8 cellular contexts compared by ENCODE assay signal in the genomic region with DNA sequence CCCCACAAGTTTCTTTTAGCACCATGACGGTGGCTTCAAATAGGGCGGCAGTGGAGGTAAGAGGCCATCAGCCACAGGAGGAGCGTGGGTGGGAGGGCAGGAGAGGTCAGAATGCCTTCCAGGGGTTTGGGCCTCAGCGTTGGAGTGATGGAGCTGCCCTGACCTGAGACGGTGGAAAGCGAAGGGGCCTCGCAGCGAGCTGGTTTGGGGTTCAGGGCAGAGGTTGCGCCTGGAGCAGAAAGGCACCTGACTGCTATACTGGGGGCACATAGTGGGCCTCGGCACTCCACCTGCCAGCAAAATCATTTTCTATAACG. TPM values are rescaled to one million over a fixed set of nuclear protein-coding genes. Genes with fewer than 3 reads are reported as not detected.
DNase-seq lines count a peak whose midpoint lies in the region; ATAC-seq and TF ChIP-seq lines count a peak whose summit lies in the region.

No MANE protein-coding gene starts in this region.

- WGBS in psoas muscle, 3 donors = 86 to 89% (median 86%) methylated on average over 11 of the region's 11 CpGs

- peak overlapping the region; percentile 65 for H3K4me2 ChIP-seq in SU-DHL-6 (ENCODE audit: low read depth, low read length, poor library complexity, severe bottlenecking)
- H3K4me2 ChIP-seq in fibroblast of lung (ENCODE audit: extremely low read depth, insufficient read depth, low read length) = peak overlapping the region; percentile 79

- peaks cover 40% of the 10 kb centered on the region for H3K79me2 ChIP-seq in SU-DHL-6 (ENCODE audit: insufficient read depth, low read length)
- H3K79me2 ChIP-seq in fibroblast of lung (ENCODE audit: control insufficient read depth, insufficient read depth, low read length) = peaks cover 46% of the 10 kb centered on the region

- TF ChIP-seq CTCF in SU-DHL-6 (IDR thresholded peaks at IDR 0.05; ENCODE audit: insufficient read depth, low read length, poor library complexity, severe bottlenecking) (no peak), fibroblast of lung (conservative IDR thresholded peaks at IDR 0.05 in 1 of 2, IDR thresholded peaks at IDR 0.05 in 1 of 2; ENCODE audit: low read depth in 1 of 2, low read length in 2 of 2) (no peak), psoas muscle (IDR thresholded peaks at IDR 0.05) (no peak)

- H3K27me3 ChIP-seq in SU-DHL-6 (ENCODE audit: low read length) (no peaks in the 10 kb centered on the region), fibroblast of lung (ENCODE audit: control insufficient read depth, insufficient read depth, low read length) (no peaks in the 10 kb centered on the region), psoas muscle (ENCODE audit: insufficient read depth in 3 of 3, low read length in 2 of 3) (peaks cover 0 to 13% (median 0%) of the 10 kb centered on the region in 3 donors)

- H3F3A ChIP-seq in SU-DHL-6 (ENCODE audit: insufficient read depth) = no peaks in the 10 kb centered on the region

- ATAC-seq in psoas muscle (peak in 1 of 4 donors; percentile 2), HG02852 (IDR thresholded peaks at IDR 0.05; ENCODE audit: unreplicated experiment) (no peak), GM19463 (IDR thresholded peaks at IDR 0.05; ENCODE audit: unreplicated experiment) (no peak)

- H3K9me3 ChIP-seq in SU-DHL-6 (ENCODE audit: insufficient read depth, low read length) = no peaks in the 10 kb centered on the region
- H3K9me3 ChIP-seq in fibroblast of lung (ENCODE audit: control insufficient read depth, insufficient read depth, low read depth, low read length) = no peaks in the 10 kb centered on the region
- H3K9me3 ChIP-seq in psoas muscle = no peaks in the 10 kb centered on the region

- H3K9ac ChIP-seq in SU-DHL-6 (ENCODE audit: low read length) (no peak overlapping the region), fibroblast of lung (ENCODE audit: insufficient read depth, low read length) (no peak overlapping the region)

- no peak overlapping the region for H3K27ac ChIP-seq in SU-DHL-6 (ENCODE audit: low read depth, low read length)
- H3K27ac ChIP-seq in fibroblast of lung (ENCODE audit: insufficient read depth, low read length) = peak overlapping the region; percentile 93
- peak overlapping the region; percentile 96 for H3K27ac ChIP-seq in psoas muscle

- H3K4me3 ChIP-seq in GM08714 (ENCODE audit: low read length) (peak overlapping the region; percentile 92; the same call in 1 of the 2 replicates), SU-DHL-6 (ENCODE audit: insufficient read depth, low read length, poor library complexity, severe bottlenecking) (no peak overlapping the region), fibroblast of lung (replicated peaks in 1 of 4; ENCODE audit: control extremely low read depth in 1 of 4, insufficient read depth in 1 of 4, low read depth in 3 of 4, low read length in 4 of 4) (peak overlapping the region; percentile 68 to 84 (median 79)), psoas muscle (peak overlapping the region; percentile 100)

- H2AFZ ChIP-seq in SU-DHL-6 (ENCODE audit: low read depth, low read length, severe bottlenecking) (peak overlapping the region; percentile 77), fibroblast of lung (ENCODE audit: low read length) (peak overlapping the region; percentile 93)

- intact Hi-C loops in psoas muscle (cut with DNase I) = loop anchor here (5.0 kb wide), 2 partner anchors 87 to 97 kb away; partner anchors contain the start of gene ING1 (in 1 of the 2)

- no peaks in the 10 kb centered on the region for H4K20me1 ChIP-seq in SU-DHL-6 (ENCODE audit: low read depth, low read length)
- peaks cover 2% of the 10 kb centered on the region for H4K20me1 ChIP-seq in fibroblast of lung (ENCODE audit: control insufficient read depth, extremely low read depth, insufficient read depth, low read length)

- H3K4me1 ChIP-seq in fibroblast of lung (ENCODE audit: control insufficient read depth, extremely low read depth, insufficient read depth, low read length) (peaks cover 10% of the 10 kb centered on the region), psoas muscle (peaks cover 34% of the 10 kb centered on the region)

- H3K9me2 ChIP-seq in SU-DHL-6 (replicated peaks; ENCODE audit: insufficient read depth, low read length) = no peaks in the 10 kb centered on the region

- DNase-seq in fibroblast of lung (ENCODE audit: low read depth in 2 of 2) = no peak
- DNase-seq in psoas muscle = no peak
- no peak for DNase-seq in pons (ENCODE audit: low spot score)
- no peak for DNase-seq in NK-92 treated with Interleukin-12 subunit alpha and Interleukin-12 subunit beta, amount 100 ng/mL, for 24 hours (lab: John Stamatoyannopoulos, UW)

- H3K36me3 ChIP-seq in SU-DHL-6 (ENCODE audit: low read length) (no peaks in the 10 kb centered on the region), fibroblast of lung (ENCODE audit: control insufficient read depth, insufficient read depth, low read length) (no peaks in the 10 kb centered on the region), psoas muscle (ENCODE audit: insufficient read depth in 1 of 2, low read depth in 1 of 2) (no peaks in the 10 kb centered on the region)

RNA-seq across cellular contexts. Expression of gene NAXD, which starts 0.4 kb away (rescaled TPM):
- total RNA-seq in fibroblast of lung (22.3 and 34.0 TPM in 2 replicates), psoas muscle (10 to 100 TPM; 29.2 to 59.2 (median 29.7) TPM)
- polyA plus RNA-seq in fibroblast of lung (22.4 and 22.8 TPM in 2 replicates), psoas muscle (10 to 100 TPM; 26.0 to 36.7 (median 29.6) TPM)
- 19.8 and 20.7 TPM in 2 replicates for polyA plus RNA-seq in fibroblast of lung (2012)
- 14.5 and 23.8 TPM in 2 replicates for polyA minus RNA-seq in fibroblast of lung (ENCODE audit: low replicate concordance)

RNA-seq across cellular contexts. Expression of gene RAB20, which starts 53.4 kb away (rescaled TPM):
- total RNA-seq in fibroblast of lung = 3.5 and 5.6 TPM in 2 replicates
- 1.3 and 4.3 TPM in 2 replicates for polyA plus RNA-seq in fibroblast of lung
- polyA plus RNA-seq in fibroblast of lung (2012) = 1.6 and 5.6 TPM in 2 replicates
- polyA minus RNA-seq in fibroblast of lung (ENCODE audit: low replicate concordance) = 0.85 and 3.3 TPM in 2 replicates
- total RNA-seq in psoas muscle = 1 to 10 TPM; 2.3 to 6.8 (median 3.0) TPM
- polyA plus RNA-seq in psoas muscle = 10 to 100 TPM in 1 of 3 donors, 1 to 10 TPM in 2; 1.2 to 20.5 (median 2.7) TPM
